Comparison of ENCODE assay signal across 8 cellular contexts in genomic region chr7:101538596-101539459, GRCh38.
DNase-seq lines count a peak whose midpoint lies in the region; ATAC-seq and TF ChIP-seq lines count a peak whose summit lies in the region.

No MANE protein-coding gene starts in this region.

- no peak for TF ChIP-seq POLR2A in prostate gland (IDR thresholded peaks at IDR 0.05)

- no peaks in the 10 kb centered on the region for H3K79me2 ChIP-seq in GM23338 (replicated peaks; ENCODE audit: insufficient read depth)

- no peaks in the 10 kb centered on the region for H3F3A ChIP-seq in GM23338 (replicated peaks; ENCODE audit: low read depth)

- peaks cover 5% of the 10 kb centered on the region for H3K27me3 Mint-ChIP-seq in GM23338 (ENCODE audit: insufficient read depth, low read depth, poor library complexity)
- peaks cover 12% of the 10 kb centered on the region for H3K27me3 Mint-ChIP-seq in glutamatergic neuron (ENCODE audit: unreplicated experiment)

- no peaks in the 10 kb centered on the region; the same call in 2 of the 3 replicates for H3K36me3 Mint-ChIP-seq in GM23338 (ENCODE audit: low read depth)
- H3K36me3 Mint-ChIP-seq in glutamatergic neuron (ENCODE audit: unreplicated experiment): no peaks in the 10 kb centered on the region

- H3K27ac Mint-ChIP-seq in GM23338: no peak overlapping the region
- no peak overlapping the region for H3K27ac Mint-ChIP-seq in glutamatergic neuron (ENCODE audit: unreplicated experiment)

- peak; percentile 88 for DNase-seq in AG20443 (ENCODE audit: low spot score)
- DNase-seq in GM23338 (ENCODE audit: low spot score): peak; percentile 85
- peak; percentile 33 for DNase-seq in RPMI7951 (ENCODE audit: low read depth)
- peak; percentile 45 for DNase-seq in activated gamma-delta T cell treated with Interleukin-2 at 50 U/mL for 16 hours
- peak; percentile 83 for DNase-seq in glutamatergic neuron
- peak; percentile 45 for DNase-seq in prostate gland (ENCODE audit: low spot score)
- no peak for DNase-seq in NCI-H128 (lab: John Stamatoyannopoulos, UW; ENCODE audit: unreplicated experiment)

- H3K4me2 ChIP-seq in GM23338: no peak overlapping the region

- intact Hi-C loops in prostate gland (cut with DNase I): loop anchor here (2.0 kb wide), 2 partner anchors 176 to 216 kb away; partner anchors contain the start of gene COL26A1

- no peak overlapping the region for H3K4me3 ChIP-seq in GM23338
- no peak overlapping the region for H3K4me3 ChIP-seq in prostate gland

- H3K9me3 Mint-ChIP-seq in GM23338 (no peaks in the 10 kb centered on the region), glutamatergic neuron (ENCODE audit: unreplicated experiment) (peaks cover 2% of the 10 kb centered on the region)

- H3K4me3 Mint-ChIP-seq in GM23338 (no peak overlapping the region), glutamatergic neuron (ENCODE audit: unreplicated experiment) (no peak overlapping the region)

- H2AFZ ChIP-seq in GM23338: no peak overlapping the region

- H3K4me1 ChIP-seq in GM23338 (ENCODE audit: insufficient read depth) (no peaks in the 10 kb centered on the region), prostate gland (replicated peaks) (no peaks in the 10 kb centered on the region)

- no peak overlapping the region for H3K27ac ChIP-seq in GM23338 (ENCODE audit: low read depth)
- H3K27ac ChIP-seq in prostate gland: no peak overlapping the region

- no peaks in the 10 kb centered on the region for H3K36me3 ChIP-seq in GM23338 (ENCODE audit: insufficient read depth)
- H3K36me3 ChIP-seq in prostate gland: no peaks in the 10 kb centered on the region

- WGBS in prostate gland: 29% methylated on average over 15 of the region's 15 CpGs

- H3K9me2 ChIP-seq in GM23338 (ENCODE audit: insufficient read depth): no peaks in the 10 kb centered on the region

- peaks cover 7% of the 10 kb centered on the region; the same call in 1 of the 3 replicates for H3K4me1 Mint-ChIP-seq in GM23338
- H3K4me1 Mint-ChIP-seq in glutamatergic neuron (ENCODE audit: low read depth, unreplicated experiment): peaks cover 3% of the 10 kb centered on the region

- H3K9me3 ChIP-seq in prostate gland: no peaks in the 10 kb centered on the region

- ATAC-seq in GM23338: peak; percentile 73
- no peak for ATAC-seq in GM19035 (IDR thresholded peaks at IDR 0.05; ENCODE audit: unreplicated experiment)

- TF ChIP-seq CTCF in GM23338 (conservative IDR thresholded peaks at IDR 0.05; ENCODE audit: low read depth in 2 of 2) (peak; percentile 91 to 94), glutamatergic neuron (IDR thresholded peaks at IDR 0.05; ENCODE audit: partially characterized antibody, unreplicated experiment) (peak; percentile 97), prostate gland (IDR thresholded peaks at IDR 0.05) (peak; percentile 72 to 81 (median 72))

- H4K20me1 ChIP-seq in GM23338 (replicated peaks; ENCODE audit: insufficient read depth): no peaks in the 10 kb centered on the region

- no peaks in the 10 kb centered on the region for H3K27me3 ChIP-seq in GM23338 (ENCODE audit: insufficient read depth)
- no peaks in the 10 kb centered on the region for H3K27me3 ChIP-seq in prostate gland (replicated peaks; ENCODE audit: insufficient read depth)

TF ChIP-seq in GM23338, 12 proteins besides CTCF, POLR2A, EP300 and RAD21:
- 0 out of 2 replicates have a peak, but pooled peaks have one; percentile 30 for TF ChIP-seq CREB1 (CRISPR knock-in tag; IDR thresholded peaks at IDR 0.05; ENCODE audit: low read depth)
- TF ChIP-seq NANOG (IDR thresholded peaks at IDR 0.05; ENCODE audit: borderline replicate concordance): no peak
- no peak for TF ChIP-seq STAT1 (IDR thresholded peaks at IDR 0.05; ENCODE audit: unreplicated experiment)
- no peak for TF ChIP-seq JUNB (IDR thresholded peaks at IDR 0.05; ENCODE audit: unreplicated experiment)
- TF ChIP-seq EZH2phosphoT487 (IDR thresholded peaks at IDR 0.05; ENCODE audit: unreplicated experiment): no peak
